Comparison of ENCODE assay signal across 30 cellular contexts in the genomic region with DNA sequence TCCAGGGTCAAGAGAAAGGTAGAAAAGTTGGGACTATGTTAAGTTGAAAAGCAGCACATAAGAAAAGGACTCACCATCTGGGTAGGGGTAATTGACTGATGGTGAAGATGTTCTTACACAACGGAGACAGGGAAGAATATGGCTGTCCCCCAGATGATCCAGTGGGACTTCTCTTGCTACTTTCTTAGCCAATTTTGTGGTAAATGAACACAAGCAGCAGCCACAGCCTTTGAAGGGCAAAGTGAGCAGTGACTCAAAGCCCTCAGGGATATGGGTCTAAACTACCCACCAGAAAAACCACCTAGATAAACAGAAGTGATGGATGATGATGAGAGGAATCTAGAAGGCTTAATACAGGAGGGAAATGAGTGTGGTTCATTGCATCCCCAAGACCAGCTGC.
"Had no signal": no experiment of that assay in that cellular context is flagged by ENCODE, and none has a peak within 500 bp of the region (broad histone marks: within the 10 kb centered on the region; RNA-seq: fewer than 3 reads in every experiment).

No MANE protein-coding gene starts in this region.

- H3K27ac ChIP-seq: brain microvascular endothelial cell, esophagus muscularis mucosa, gastroesophageal sphincter, heart right ventricle, WERI-Rb-1 had no signal

- H3K4me1 ChIP-seq: esophagus muscularis mucosa, gastroesophageal sphincter, heart right ventricle had no signal

- FAIRE-seq: astrocyte, colon had no signal

- DNase-seq: activated B cell treated with CpG ODN at 0.5 μM for 24 hours; activated CD4-positive, alpha-beta T cell treated with anti-CD3 and anti-CD28 coated beads for 48 hours; activated CD4-positive, alpha-beta T cell treated with anti-CD3 and anti-CD28 coated beads, Interleukin-2, amount 50 U/mL, for 1 hour; activated CD4-positive, alpha-beta T cell treated with anti-CD3 and anti-CD28 coated beads, Interleukin-2, amount 50 U/mL, for 48 hours; activated CD8-positive, alpha-beta memory T cell treated with anti-CD3 and anti-CD28 coated beads for 24 hours; activated CD8-positive, alpha-beta T cell treated with anti-CD3 and anti-CD28 coated beads for 36 hours; activated effector memory CD4-positive, alpha-beta T cell treated with Interleukin-2 at 50 U/mL for 16 hours; activated gamma-delta T cell treated with Interleukin-2 at 50 U/mL for 16 hours; activated naive CD4-positive, alpha-beta T cell treated with anti-CD3 and anti-CD28 coated beads, Interleukin-2, amount 50 U/mL, for 16 hours; activated naive CD4-positive, alpha-beta T cell treated with Interleukin-2 at 50 U/mL for 16 hours; activated T-cell treated with anti-CD3 and anti-CD28 coated beads, Interleukin-2, amount 50 U/mL, for 4 hours; amniotic stem cell; anterior cingulate cortex; brain microvascular endothelial cell; caudate nucleus; cortex of kidney; dermis blood vessel endothelial cell; effector CD4-positive, alpha-beta T cell; effector memory CD8-positive, alpha-beta T cell; erythroblast; foreskin melanocyte; heart right ventricle; T-helper 9 cell; WERI-Rb-1 had no signal

- ATAC-seq: activated CD4-positive, CD25-positive, alpha-beta regulatory T cell treated with anti-CD3 and anti-CD28 coated beads, Interleukin-2, amount 50 U/mL, for 24 hours; activated CD8-positive, alpha-beta T cell treated with anti-CD3 and anti-CD28 coated beads for 36 hours; activated T-cell treated with anti-CD3 and anti-CD28 coated beads, Interleukin-2, amount 50 U/mL, for 4 hours; activated T-helper 17 cell treated with anti-CD3 and anti-CD28 coated beads, Interleukin-2, amount 50 U/mL, for 72 hours; effector memory CD8-positive, alpha-beta T cell; gastroesophageal sphincter; heart right ventricle had no signal

- H3K36me3 ChIP-seq: brain microvascular endothelial cell, esophagus muscularis mucosa, gastroesophageal sphincter, heart right ventricle, WERI-Rb-1 had no signal

- H3K4me3 ChIP-seq: esophagus muscularis mucosa, gastroesophageal sphincter, heart right ventricle had no signal

- H3K27me3 ChIP-seq: brain microvascular endothelial cell, esophagus muscularis mucosa, gastroesophageal sphincter, heart right ventricle had no signal
